1 cellular context compared by ENCODE assay signal in the genomic region with DNA sequence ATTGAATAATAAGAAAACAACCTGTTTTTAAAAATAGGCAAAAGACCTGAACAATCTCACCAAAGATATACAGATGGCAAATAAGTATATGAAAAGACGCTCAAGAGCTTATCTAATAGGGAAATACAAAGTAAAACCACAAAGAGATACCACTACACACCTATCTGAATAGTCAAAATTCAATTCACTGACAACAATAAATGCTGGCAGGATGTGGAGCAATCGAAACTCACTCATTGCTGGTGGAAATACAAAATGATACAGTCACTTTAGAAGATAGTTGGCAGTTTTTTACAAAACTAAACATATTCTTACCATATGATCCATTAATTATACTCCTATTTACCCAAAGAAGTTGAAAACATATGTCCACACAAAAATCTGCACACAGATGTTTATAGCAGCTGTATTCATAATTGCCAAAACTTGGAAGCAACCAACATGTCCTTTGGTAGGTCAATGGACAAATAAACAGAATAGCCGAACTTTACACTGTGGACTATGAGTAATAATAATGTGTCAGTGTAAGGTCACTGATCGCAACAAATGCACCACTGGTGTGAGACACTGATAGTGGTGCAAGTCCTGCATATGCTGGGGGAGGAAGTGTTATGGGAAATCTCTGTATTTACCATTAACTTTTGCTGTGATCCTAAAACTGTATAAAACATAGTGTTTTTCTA.
TF ChIP-seq lines count a peak whose summit lies in the region.

No MANE protein-coding gene starts in this region.

TF ChIP-seq in K562, 482 proteins besides CTCF, POLR2A, EP300 and RAD21:
- TF ChIP-seq RBBP5 (IDR thresholded peaks at IDR 0.05; ENCODE audit: borderline replicate concordance, insufficient read depth, low read length, poor library complexity, severe bottlenecking), result no peak
- TF ChIP-seq ZNF197 (CRISPR knock-in tag; IDR thresholded peaks at IDR 0.05; ENCODE audit: low read depth), result no peak
- no peak for TF ChIP-seq SOX6 (IDR thresholded peaks at IDR 0.05)
- TF ChIP-seq ZNF12 (CRISPR knock-in tag; IDR thresholded peaks at IDR 0.05), result no peak
- no peak for TF ChIP-seq RNF219 (CRISPR knock-in tag; IDR thresholded peaks at IDR 0.05)
- TF ChIP-seq SRSF7 (optimal IDR thresholded peaks at IDR 0.05; ENCODE audit: low read depth, low read length), result no peak
- TF ChIP-seq, protein P1, sequence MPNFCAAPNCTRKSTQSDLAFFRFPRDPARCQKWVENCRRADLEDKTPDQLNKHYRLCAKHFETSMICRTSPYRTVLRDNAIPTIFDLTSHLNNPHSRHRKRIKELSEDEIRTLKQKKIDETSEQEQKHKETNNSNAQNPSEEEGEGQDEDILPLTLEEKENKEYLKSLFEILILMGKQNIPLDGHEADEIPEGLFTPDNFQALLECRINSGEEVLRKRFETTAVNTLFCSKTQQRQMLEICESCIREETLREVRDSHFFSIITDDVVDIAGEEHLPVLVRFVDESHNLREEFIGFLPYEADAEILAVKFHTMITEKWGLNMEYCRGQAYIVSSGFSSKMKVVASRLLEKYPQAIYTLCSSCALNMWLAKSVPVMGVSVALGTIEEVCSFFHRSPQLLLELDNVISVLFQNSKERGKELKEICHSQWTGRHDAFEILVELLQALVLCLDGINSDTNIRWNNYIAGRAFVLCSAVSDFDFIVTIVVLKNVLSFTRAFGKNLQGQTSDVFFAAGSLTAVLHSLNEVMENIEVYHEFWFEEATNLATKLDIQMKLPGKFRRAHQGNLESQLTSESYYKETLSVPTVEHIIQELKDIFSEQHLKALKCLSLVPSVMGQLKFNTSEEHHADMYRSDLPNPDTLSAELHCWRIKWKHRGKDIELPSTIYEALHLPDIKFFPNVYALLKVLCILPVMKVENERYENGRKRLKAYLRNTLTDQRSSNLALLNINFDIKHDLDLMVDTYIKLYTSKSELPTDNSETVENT (CRISPR knock-in tag; IDR thresholded peaks at IDR 0.05), result no peak
